Comparison of ENCODE assay signal across 1 cellular context in genomic region chr18:77157312-77157711, GRCh38.
TF ChIP-seq lines count a peak whose summit lies in the region.

No MANE protein-coding gene starts in this region.

TF ChIP-seq in GM12891, 5 proteins besides CTCF, POLR2A, EP300 and RAD21:
- TF ChIP-seq POU2F2 (IDR thresholded peaks at IDR 0.05; ENCODE audit: low read depth, low read length) (no peak), TAF1 (IDR thresholded peaks at IDR 0.05; ENCODE audit: low read depth, low read length) (no peak), POLR2AphosphoS5 (IDR thresholded peaks at IDR 0.05; ENCODE audit: low read depth, low read length) (no peak), SPI1 (IDR thresholded peaks at IDR 0.05; ENCODE audit: low read depth, low read length) (no peak), PAX5 (IDR thresholded peaks at IDR 0.05; ENCODE audit: insufficient read depth, low read length, severe bottlenecking) (no peak)
